In genomic region chr12:52005903-52006703, GRCh38 we compare ENCODE assay signal across 1 cellular context.
TF ChIP-seq lines count a peak whose summit lies in the region.

No MANE protein-coding gene starts in this region.

TF ChIP-seq in SK-N-SH treated with all-trans-retinoic acid at 6 μM for 48 hours, 23 proteins besides CTCF, POLR2A, EP300 and RAD21 (continued from another document):
- TF ChIP-seq, protein P1, sequence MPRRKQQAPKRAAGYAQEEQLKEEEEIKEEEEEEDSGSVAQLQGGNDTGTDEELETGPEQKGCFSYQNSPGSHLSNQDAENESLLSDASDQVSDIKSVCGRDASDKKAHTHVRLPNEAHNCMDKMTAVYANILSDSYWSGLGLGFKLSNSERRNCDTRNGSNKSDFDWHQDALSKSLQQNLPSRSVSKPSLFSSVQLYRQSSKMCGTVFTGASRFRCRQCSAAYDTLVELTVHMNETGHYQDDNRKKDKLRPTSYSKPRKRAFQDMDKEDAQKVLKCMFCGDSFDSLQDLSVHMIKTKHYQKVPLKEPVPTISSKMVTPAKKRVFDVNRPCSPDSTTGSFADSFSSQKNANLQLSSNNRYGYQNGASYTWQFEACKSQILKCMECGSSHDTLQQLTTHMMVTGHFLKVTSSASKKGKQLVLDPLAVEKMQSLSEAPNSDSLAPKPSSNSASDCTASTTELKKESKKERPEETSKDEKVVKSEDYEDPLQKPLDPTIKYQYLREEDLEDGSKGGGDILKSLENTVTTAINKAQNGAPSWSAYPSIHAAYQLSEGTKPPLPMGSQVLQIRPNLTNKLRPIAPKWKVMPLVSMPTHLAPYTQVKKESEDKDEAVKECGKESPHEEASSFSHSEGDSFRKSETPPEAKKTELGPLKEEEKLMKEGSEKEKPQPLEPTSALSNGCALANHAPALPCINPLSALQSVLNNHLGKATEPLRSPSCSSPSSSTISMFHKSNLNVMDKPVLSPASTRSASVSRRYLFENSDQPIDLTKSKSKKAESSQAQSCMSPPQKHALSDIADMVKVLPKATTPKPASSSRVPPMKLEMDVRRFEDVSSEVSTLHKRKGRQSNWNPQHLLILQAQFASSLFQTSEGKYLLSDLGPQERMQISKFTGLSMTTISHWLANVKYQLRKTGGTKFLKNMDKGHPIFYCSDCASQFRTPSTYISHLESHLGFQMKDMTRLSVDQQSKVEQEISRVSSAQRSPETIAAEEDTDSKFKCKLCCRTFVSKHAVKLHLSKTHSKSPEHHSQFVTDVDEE (CRISPR knock-in tag; IDR thresholded peaks at IDR 0.05): no peak
- TF ChIP-seq ZNF8 (CRISPR knock-in tag; IDR thresholded peaks at IDR 0.05): no peak
- TF ChIP-seq ISL1 (CRISPR knock-in tag; IDR thresholded peaks at IDR 0.05): no peak
- no peak for TF ChIP-seq ZNF565 (CRISPR knock-in tag; conservative IDR thresholded peaks at IDR 0.05; ENCODE audit: low read depth)
- no peak for TF ChIP-seq ZNF70 (CRISPR knock-in tag; IDR thresholded peaks at IDR 0.05)
- no peak for TF ChIP-seq OSR1 (CRISPR knock-in tag; IDR thresholded peaks at IDR 0.05)
- TF ChIP-seq PPARA (CRISPR knock-in tag; IDR thresholded peaks at IDR 0.05; ENCODE audit: borderline replicate concordance): no peak
- TF ChIP-seq ESRRG (CRISPR knock-in tag; IDR thresholded peaks at IDR 0.05): no peak
- TF ChIP-seq BACH2 (CRISPR knock-in tag; IDR thresholded peaks at IDR 0.05; ENCODE audit: borderline replicate concordance): no peak
